In genomic region chr15:88623632-88624031, GRCh38 we compare ENCODE assay signal across 1 cellular context.
TF ChIP-seq lines count a peak whose summit lies in the region.

No MANE protein-coding gene starts in this region.

TF ChIP-seq in IMR-90, 13 proteins besides CTCF, POLR2A, EP300 and RAD21 (continued from another document):
- TF ChIP-seq ELK1 (IDR thresholded peaks at IDR 0.05; ENCODE audit: borderline replicate concordance, low read depth, low read length) (no peak), MXI1 (IDR thresholded peaks at IDR 0.05; ENCODE audit: borderline replicate concordance, low read depth, low read length) (no peak), MAFK (IDR thresholded peaks at IDR 0.05; ENCODE audit: low read depth, low read length) (no peak), RCOR1 (IDR thresholded peaks at IDR 0.05; ENCODE audit: insufficient replicate concordance, low read length) (no peak)
